Comparison of ENCODE assay signal across 8 cellular contexts in genomic region chr15:64093627-64094417, GRCh38. TPM values are rescaled to one million over a fixed set of nuclear protein-coding genes. Genes with fewer than 3 reads are reported as not detected.
DNase-seq lines count a peak whose midpoint lies in the region; ATAC-seq and TF ChIP-seq lines count a peak whose summit lies in the region.

TSS of gene CIAO2A (minus strand) at chr15:64093838. CDS start at chr15:64093768, 70 bp downstream.

- H3K4me1 ChIP-seq in testis: peaks cover 25% of the 10 kb centered on the region

- 0 to 1% methylated on average over 25 to 41 of the region's 41 CpGs for WGBS in testis, 2 donors

- TF ChIP-seq POLR2A in testis (IDR thresholded peaks at IDR 0.05): peak; percentile 3

- intact Hi-C loops in testis (cut with DNase I; ENCODE audit: low total_unique reads): no loop called here

- H3K4me1 Mint-ChIP-seq in activated naive CD8-positive, alpha-beta T cell treated with anti-CD3 and anti-CD28 coated beads for 36 hours: peaks cover 50% of the 10 kb centered on the region

- POLR2A ChIA-PET in GM10248 (lab: Yijun Ruan, JAX): interaction anchor here (0.5 to 0.9 kb wide), 5 partner anchors 18 to 1203 kb away, joined by 3 to 4 read pairs (median 3); no protein-coding TSS in a partner anchor

- H3K27me3 ChIP-seq in testis: no peaks in the 10 kb centered on the region

- H3K36me3 Mint-ChIP-seq in activated naive CD8-positive, alpha-beta T cell treated with anti-CD3 and anti-CD28 coated beads for 36 hours: peaks cover 21% of the 10 kb centered on the region

- H3K4me3 Mint-ChIP-seq in activated naive CD8-positive, alpha-beta T cell treated with anti-CD3 and anti-CD28 coated beads for 36 hours: peak within 1 kb of the TSS; percentile 99

- no peaks in the 10 kb centered on the region for H3K9me3 Mint-ChIP-seq in activated naive CD8-positive, alpha-beta T cell treated with anti-CD3 and anti-CD28 coated beads for 36 hours

- H3K4me3 ChIP-seq in testis: peak within 1 kb of the TSS; percentile 67 to 86

- peak within 1 kb of the TSS; percentile 98 for H3K27ac Mint-ChIP-seq in activated naive CD8-positive, alpha-beta T cell treated with anti-CD3 and anti-CD28 coated beads for 36 hours

- ATAC-seq in HG02610 (IDR thresholded peaks at IDR 0.05; ENCODE audit: unreplicated experiment): peak; percentile 57
- peak; percentile 90 for ATAC-seq in omental fat pad (ENCODE audit: low FRiP score)

- no peaks in the 10 kb centered on the region for H3K27me3 Mint-ChIP-seq in activated naive CD8-positive, alpha-beta T cell treated with anti-CD3 and anti-CD28 coated beads for 36 hours

- DNase-seq in GM10248 (ENCODE audit: extremely low spot score) (peak; percentile 88), NCI-H1092 treated with DMSO at 0.1 percent for 48 hours (lab: John Stamatoyannopoulos, UW) (peak; percentile 96), SKM-1 (lab: John Stamatoyannopoulos, UW; ENCODE audit: unreplicated experiment) (peak; percentile 100), glomerular visceral epithelial cell (ENCODE audit: extremely low spot score) (peak; percentile 99), omental fat pad (ENCODE audit: low spot score) (peak; percentile 79), testis (peak; percentile 99)
- peak; percentile 92 for DNase-seq in activated naive CD8-positive, alpha-beta T cell treated with anti-CD3 and anti-CD28 coated beads for 36 hours

- H3K36me3 ChIP-seq in testis (ENCODE audit: low read depth, missing control alignments): no peaks in the 10 kb centered on the region

- TF ChIP-seq CTCF in GM10248 (IDR thresholded peaks at IDR 0.05; ENCODE audit: control extremely low read depth, extremely low read depth, low read depth, missing control alignments) (no peak), omental fat pad (IDR thresholded peaks at IDR 0.05) (no peak), testis (IDR thresholded peaks at IDR 0.05) (no peak)

- H3K27ac ChIP-seq in testis: peak within 1 kb of the TSS; percentile 87 to 93

- H3K9me3 ChIP-seq in testis: no peaks in the 10 kb centered on the region

- CTCF ChIA-PET in GM10248 (lab: Yijun Ruan, JAX): interaction anchor here (0.8 to 7.1 kb wide), 12 partner anchors 8 to 484 kb away, joined by 3 to 33 read pairs (median 4); partner anchors contain the start of genes DAPK2 and SNX22

RNA-seq across cellular contexts. Expression of gene CIAO2A, which starts in this region (rescaled TPM):
- total RNA-seq in activated naive CD8-positive, alpha-beta T cell treated with anti-CD3 and anti-CD28 coated beads for 36 hours: 10 to 100 TPM; 95.2 to 99.2 TPM
- total RNA-seq in omental fat pad (10 to 100 TPM; 39.9 to 48.3 (median 40.5) TPM), testis (10 to 100 TPM; 36.1 to 36.8 TPM)
- polyA plus RNA-seq in testis (ENCODE audit: insufficient read depth, low read depth, low replicate concordance): 33.7 TPM

Comparison
In these comparisons a context has a peak if more than half of its experiments do, and no peak if none do; other contexts are left out.
1. Peak in every context shown above with its lines: DNase-seq, ATAC-seq, H3K4me3 ChIP-seq and H3K27ac ChIP-seq.